ENCODE assay signal across 23 cellular contexts in genomic region chr22:23154461-23154860, GRCh38. TPM values are rescaled to one million over a fixed set of nuclear protein-coding genes. Genes with fewer than 3 reads are reported as not detected.
DNase-seq lines count a peak whose midpoint lies in the region; ATAC-seq, FAIRE-seq and TF ChIP-seq lines count a peak whose summit lies in the region.
"Had no signal": no experiment of that assay in that cellular context is flagged by ENCODE, and none has a peak within 500 bp of the region (broad histone marks: within the 10 kb centered on the region; RNA-seq: fewer than 3 reads in every experiment).

No MANE protein-coding gene starts in this region.

- H3K36me3 ChIP-seq in HepG2 (replicated peaks in 1 of 2; ENCODE audit: control insufficient read depth in 1 of 2, insufficient read depth in 2 of 2, low read length in 2 of 2) (no peaks in the 10 kb centered on the region), right lobe of liver (no peaks in the 10 kb centered on the region), trophoblast cell (ENCODE audit: control insufficient read depth in 1 of 2, insufficient read depth in 2 of 2, low read length in 2 of 2) (no peaks in the 10 kb centered on the region)

- in situ Hi-C loops in HepG2 (cut with HindIII; ENCODE audit: extremely low pct_ligation_motif_present, low pct_unique_long_range_greater_than_20kb) (loop anchor here (25.0 kb wide), 1 partner anchor 408 kb away; no protein-coding TSS in a partner anchor), GM13977 (cut with MboI; ENCODE audit: low pct_unique_long_range_greater_than_20kb, low sequenced_read_pairs, unreplicated experiment) (no loop called here)

- FAIRE-seq in HepG2 (lab: Jason Lieb, UNC) = no peak

- TF ChIP-seq RAD21 in HepG2 (CRISPR knock-in tag; IDR thresholded peaks at IDR 0.05) = no peak

- H3K4me2 ChIP-seq in HepG2 (ENCODE audit: low read depth, low read length) (peak overlapping the region; percentile 41), trophoblast cell (ENCODE audit: low read length) (no peak overlapping the region)
- H3K4me2 ChIP-seq: SK-N-SH had no signal

- H3K27me3 Mint-ChIP-seq in central memory CD8-positive, alpha-beta T cell = no peaks in the 10 kb centered on the region
- H3K27me3 Mint-ChIP-seq: CD4-positive, CD25-positive, alpha-beta regulatory T cell; IgD-negative memory B cell had no signal

- intact Hi-C loops in HepG2 (cut with micrococcal nuclease; ENCODE audit: unreplicated experiment) = no loop called here
- intact Hi-C loops in right lobe of liver (cut with DNase I) = no loop called here

- ATAC-seq in HepG2 = no peak
- ATAC-seq in right lobe of liver = no peak
- no peak for ATAC-seq in central memory CD8-positive, alpha-beta T cell (replicated peaks; ENCODE audit: extremely low read depth, poor library complexity, severe bottlenecking)
- ATAC-seq: Panc1 had no signal

- CTCF ChIA-PET in HepG2 (lab: Yijun Ruan, JAX; ENCODE audit: low intra/inter-chr PET ratio, low total read pairs) = no interaction called here

- H2BK120ac ChIP-seq in trophoblast cell (ENCODE audit: insufficient read depth, low read length, poor library complexity) = no peak overlapping the region

- no peak overlapping the region for H2BK12ac ChIP-seq in trophoblast cell (ENCODE audit: low read length)

- TF ChIP-seq POLR2A in HepG2 (IDR thresholded peaks at IDR 0.05; ENCODE audit: insufficient read depth in 1 of 2, low read depth in 2 of 2, low read length in 2 of 2) (no peak), right lobe of liver (IDR thresholded peaks at IDR 0.05) (no peak)

- TF ChIP-seq CTCF in HepG2 (CRISPR knock-in tag; IDR thresholded peaks at IDR 0.05) (no peak), right lobe of liver (IDR thresholded peaks at IDR 0.05) (no peak), GM13977 (IDR thresholded peaks at IDR 0.05; ENCODE audit: extremely low read depth, insufficient read depth, missing control alignments) (no peak)

- no peak overlapping the region for H3K18ac ChIP-seq in trophoblast cell (ENCODE audit: low read length)

- H3K9ac ChIP-seq in HepG2 (ENCODE audit: insufficient read depth, low read depth, low read length) (0 out of 2 replicates have a peak overlapping the region, but pooled peaks have one; percentile 13), trophoblast cell (ENCODE audit: low read length) (no peak overlapping the region)
- H3K9ac ChIP-seq: SK-N-SH had no signal

- no peaks in the 10 kb centered on the region for H3K36me3 Mint-ChIP-seq in central memory CD8-positive, alpha-beta T cell (ENCODE audit: insufficient read depth)
- H3K36me3 Mint-ChIP-seq: CD4-positive, CD25-positive, alpha-beta regulatory T cell had no signal

- no peak overlapping the region for H3K4me3 Mint-ChIP-seq in central memory CD8-positive, alpha-beta T cell
- H3K4me3 Mint-ChIP-seq: CD4-positive, CD25-positive, alpha-beta regulatory T cell had no signal

- H4K91ac ChIP-seq in trophoblast cell (ENCODE audit: low read depth, low read length) = no peak overlapping the region

- DNase-seq in HepG2 (ENCODE audit: low spot score) = no peak
- no peak for DNase-seq in right lobe of liver
- no peak for DNase-seq in central memory CD8-positive, alpha-beta T cell (ENCODE audit: low spot score in 2 of 2)
- DNase-seq in trophoblast cell = peak; percentile 47 to 78
- no peak for DNase-seq in stimulated activated CD4-positive, alpha-beta T cell treated with anti-CD3 and anti-CD28 coated beads, Interleukin-4, amount 100 ng/mL, for 24 hours
- DNase-seq in GM13977 (ENCODE audit: low spot score) = no peak
- no peak for DNase-seq in UCSD-AML1 (lab: John Stamatoyannopoulos, UW; ENCODE audit: unreplicated experiment)
- DNase-seq: CD4-positive, CD25-positive, alpha-beta regulatory T cell; COR-L47; DMS79 treated with DMSO at 0.1 percent for 48 hours; HCEC 1CT; Karpas-422; NCI-H1694; NCI-H2081; NCI-H2171; NCI-H524 treated with DMSO at 0.1 percent for 48 hours; NCI-H82; SIG-M5; SK-N-SH had no signal

- WGBS in HepG2 (ENCODE audit: low lambda C conversion rate) = 44% methylated on average over 5 of the region's 5 CpGs
- WGBS in right lobe of liver (ENCODE audit: insufficient coverage, low coverage, low lambda C conversion rate, missing lambda C conversion rate) = 100% methylated on average over 2 of the region's 5 CpGs
- WGBS in trophoblast cell (ENCODE audit: extremely low coverage, insufficient coverage, insufficient read length) = no CpG with 5 or more reads among the region's 5 CpGs

- H3K23ac ChIP-seq in trophoblast cell (ENCODE audit: low read length) = no peak overlapping the region

- H3K4me3 ChIP-seq in HepG2 (replicated peaks in 1 of 3; ENCODE audit: insufficient read depth in 1 of 3, low read depth in 2 of 3, low read length in 3 of 3) (peak overlapping the region in 1 of 3 experiments; percentile 7; a peak in 1 of 6 replicates), right lobe of liver (no peak overlapping the region), trophoblast cell (ENCODE audit: low read depth, low read length) (no peak overlapping the region)

- H3K9me3 ChIP-seq in HepG2 (ENCODE audit: low read length) (no peaks in the 10 kb centered on the region), right lobe of liver (no peaks in the 10 kb centered on the region), trophoblast cell (ENCODE audit: insufficient read depth, low read depth, low read length) (peaks cover 2% of the 10 kb centered on the region)
- H3K9me3 ChIP-seq: SK-N-SH had no signal

- H3K79me1 ChIP-seq in trophoblast cell (ENCODE audit: low read length) = peaks cover 4% of the 10 kb centered on the region

- TF ChIP-seq EP300 in HepG2 (IDR thresholded peaks at IDR 0.05; ENCODE audit: low read depth in 2 of 2, low read length in 2 of 2) = no peak
- TF ChIP-seq EP300 in HepG2 (CRISPR knock-in tag; IDR thresholded peaks at IDR 0.05; ENCODE audit: borderline replicate concordance) = no peak

- no peaks in the 10 kb centered on the region for H4K20me1 ChIP-seq in HepG2 (ENCODE audit: insufficient read depth, low read length)

- peak overlapping the region; percentile 32 for H4K8ac ChIP-seq in trophoblast cell (ENCODE audit: low read depth, low read length)

- H3K27me3 ChIP-seq in HepG2 (ENCODE audit: control insufficient read depth in 1 of 2, insufficient read depth in 2 of 2, low read length in 2 of 2) = no peaks in the 10 kb centered on the region; a peak in 1 of 5 replicates
- H3K27me3 ChIP-seq in right lobe of liver = no peaks in the 10 kb centered on the region
- no peaks in the 10 kb centered on the region for H3K27me3 ChIP-seq in trophoblast cell (ENCODE audit: insufficient read depth, low read length)

- H3K27ac ChIP-seq in HepG2 (ENCODE audit: extremely low read length, insufficient read depth, low read length) (peak overlapping the region; percentile 56), right lobe of liver (no peak overlapping the region), trophoblast cell (ENCODE audit: low read depth, low read length) (no peak overlapping the region)

- no peaks in the 10 kb centered on the region for H3K9me3 Mint-ChIP-seq in central memory CD8-positive, alpha-beta T cell
- H3K9me3 Mint-ChIP-seq: CD4-positive, CD25-positive, alpha-beta regulatory T cell; IgD-negative memory B cell had no signal

- no peak overlapping the region for H2AK5ac ChIP-seq in trophoblast cell (ENCODE audit: low read length)

- H3K27ac Mint-ChIP-seq in central memory CD8-positive, alpha-beta T cell (ENCODE audit: low read depth) = peak overlapping the region; percentile 86

- H3K4me1 Mint-ChIP-seq in central memory CD8-positive, alpha-beta T cell = peaks cover 26% of the 10 kb centered on the region

- no peak overlapping the region for H2AFZ ChIP-seq in HepG2 (ENCODE audit: low read length)
- H2AFZ ChIP-seq in trophoblast cell (ENCODE audit: insufficient read depth, low read length, poor library complexity) = no peak overlapping the region

- H4K12ac ChIP-seq in trophoblast cell (ENCODE audit: low read depth, low read length) = no peak overlapping the region

- H3K4ac ChIP-seq in trophoblast cell (ENCODE audit: low read depth, low read length) = no peak overlapping the region

- no TSS peak for BruUV-seq in HepG2 (replicated peaks; lab: Mats Ljungman, UMichigan)

- H3K14ac ChIP-seq in trophoblast cell (ENCODE audit: low read length) = no peak overlapping the region

- H3K79me2 ChIP-seq in HepG2 (ENCODE audit: insufficient read depth, low read length) = no peaks in the 10 kb centered on the region
- H3K79me2 ChIP-seq in trophoblast cell (ENCODE audit: control insufficient read depth, insufficient read depth, low read length, poor library complexity) = peaks cover 2% of the 10 kb centered on the region

- peaks cover 100% of the 10 kb centered on the region for H3K4me1 ChIP-seq in HepG2 (ENCODE audit: insufficient read depth, low read length)
- peaks cover 0 to 6% (median 0%) of the 10 kb centered on the region in 4 donors for H3K4me1 ChIP-seq in right lobe of liver
- H3K4me1 ChIP-seq in trophoblast cell (ENCODE audit: control insufficient read depth in 1 of 2, insufficient read depth in 2 of 2, low read length in 2 of 2) = peaks cover 16 to 22% of the 10 kb centered on the region in 2 experiments

- H2BK5ac ChIP-seq in trophoblast cell (ENCODE audit: low read depth, low read length, poor library complexity) = no peak overlapping the region

- POLR2A ChIA-PET in HepG2 (lab: Yijun Ruan, JAX) = interaction anchor here (1.5 to 2.1 kb wide), 2 partner anchors 9 to 12 kb away, joined by 4 to 9 read pairs; partner anchors contain the start of genes RAB36 and RSPH14

RNA-seq across cellular contexts. Expression of gene RAB36, which starts 9.2 kb away (rescaled TPM):
- total RNA-seq in HepG2 (2016; rRNA removed; fragmentation: Illumina TruSeq; extraction: Trizol) = 0.20 and 0.24 TPM in 2 replicates
- 0.10 TPM in 1 of 2 replicates, not detected in the other for total RNA-seq in HepG2 (2016; cell fraction: cytosol; rRNA removed; fragmentation: Illumina TruSeq; extraction: Trizol; ENCODE audit: low read depth)
- total RNA-seq in HepG2 (2016; cell fraction: insoluble cytoplasmic fraction; rRNA removed; fragmentation: Illumina TruSeq; extraction: Trizol) = 0.24 and 0.37 TPM in 2 replicates
- total RNA-seq in HepG2 (2016; cell fraction: membrane; rRNA removed; fragmentation: Illumina TruSeq; extraction: Trizol) = 0.12 and 0.17 TPM in 2 replicates
- 0.19 TPM in 2 replicates for total RNA-seq in HepG2 (2016; cell fraction: nucleus; rRNA removed; fragmentation: Illumina TruSeq; extraction: Trizol)
- 0.86 and 1.0 TPM in 2 replicates for polyA plus RNA-seq in HepG2 (2011; rRNA removed)
- 0.74 and 0.89 TPM in 2 replicates for polyA plus RNA-seq in HepG2 (2011; cell fraction: cytosol; rRNA removed)
- polyA plus RNA-seq in HepG2 (2011; cell fraction: nucleus; rRNA removed) = 0.59 and 0.71 TPM in 2 replicates
- 0.49 and 0.95 TPM in 2 replicates for polyA plus RNA-seq in HepG2 (2012)
- polyA plus RNA-seq in HepG2 (2016; cell fraction: cytosol; fragmentation: Illumina TruSeq; extraction: Trizol; ENCODE audit: low read depth) = 0.03 and 0.05 TPM in 2 replicates
- 0.22 and 0.23 TPM in 2 replicates for polyA plus RNA-seq in HepG2 (2016; cell fraction: insoluble cytoplasmic fraction; fragmentation: Illumina TruSeq; extraction: Trizol; ENCODE audit: low read depth)
- polyA plus RNA-seq in HepG2 (2016; cell fraction: membrane; fragmentation: Illumina TruSeq; extraction: Trizol; ENCODE audit: low read depth) = 0.14 and 0.15 TPM in 2 replicates
- 0.19 and 0.33 TPM in 2 replicates for polyA plus RNA-seq in HepG2 (2016; cell fraction: nucleus; fragmentation: Illumina TruSeq; extraction: Trizol; ENCODE audit: insufficient read depth, low read depth)
- 0.02 and 2.6 TPM in 2 replicates for polyA minus RNA-seq in HepG2 (2011; rRNA and poly(A)+ RNA removed; ENCODE audit: low replicate concordance)
- polyA minus RNA-seq in HepG2 (2011; cell fraction: cytosol; rRNA and poly(A)+ RNA removed) = 0.44 and 0.49 TPM in 2 replicates
- polyA minus RNA-seq in HepG2 (2011; cell fraction: nucleus; rRNA and poly(A)+ RNA removed) = 0.37 and 0.64 TPM in 2 replicates
- under 1 TPM; 0.07 to 0.65 (median 0.19) TPM for total RNA-seq in right lobe of liver
- polyA plus RNA-seq in trophoblast cell (2013) = 0.92 and 1.1 TPM in 2 replicates

RNA-seq across cellular contexts. Expression of gene RSPH14, which starts 12.7 kb away (rescaled TPM):
- total RNA-seq in HepG2 (2016; rRNA removed; fragmentation: Illumina TruSeq; extraction: Trizol) = 1.1 and 1.3 TPM in 2 replicates
- total RNA-seq in HepG2 (2016; cell fraction: cytosol; rRNA removed; fragmentation: Illumina TruSeq; extraction: Trizol; ENCODE audit: low read depth) = 0.35 and 0.71 TPM in 2 replicates
- 0.67 and 1.0 TPM in 2 replicates for total RNA-seq in HepG2 (2016; cell fraction: insoluble cytoplasmic fraction; rRNA removed; fragmentation: Illumina TruSeq; extraction: Trizol)
- 0.40 and 1.1 TPM in 2 replicates for total RNA-seq in HepG2 (2016; cell fraction: membrane; rRNA removed; fragmentation: Illumina TruSeq; extraction: Trizol)
- total RNA-seq in HepG2 (2016; cell fraction: nucleus; rRNA removed; fragmentation: Illumina TruSeq; extraction: Trizol) = 0.94 TPM in 1 of 2 replicates, not detected in the other
- polyA plus RNA-seq in HepG2 (2011; rRNA removed) = 0.86 and 1.2 TPM in 2 replicates
- 0.55 and 0.93 TPM in 2 replicates for polyA plus RNA-seq in HepG2 (2011; cell fraction: cytosol; rRNA removed)
- polyA plus RNA-seq in HepG2 (2011; cell fraction: nucleus; rRNA removed) = 0.48 and 0.50 TPM in 2 replicates
- polyA plus RNA-seq in HepG2 (2012) = 0.58 and 2.0 TPM in 2 replicates
- 0.60 and 0.71 TPM in 2 replicates for polyA plus RNA-seq in HepG2 (2016; cell fraction: cytosol; fragmentation: Illumina TruSeq; extraction: Trizol; ENCODE audit: low read depth)
- polyA plus RNA-seq in HepG2 (2016; cell fraction: insoluble cytoplasmic fraction; fragmentation: Illumina TruSeq; extraction: Trizol; ENCODE audit: low read depth) = 0.40 and 1.1 TPM in 2 replicates
- 0.47 and 2.4 TPM in 2 replicates for polyA plus RNA-seq in HepG2 (2016; cell fraction: membrane; fragmentation: Illumina TruSeq; extraction: Trizol; ENCODE audit: low read depth)
- 1.6 and 2.0 TPM in 2 replicates for polyA plus RNA-seq in HepG2 (2016; cell fraction: nucleus; fragmentation: Illumina TruSeq; extraction: Trizol; ENCODE audit: insufficient read depth, low read depth)
- polyA minus RNA-seq in HepG2 (2011; rRNA and poly(A)+ RNA removed; ENCODE audit: low replicate concordance) = 1.4 TPM in 1 of 2 replicates, not detected in the other
- not detected in 2 replicates for polyA minus RNA-seq in HepG2 (2011; cell fraction: cytosol; rRNA and poly(A)+ RNA removed)
- 1.0 and 1.4 TPM in 2 replicates for polyA minus RNA-seq in HepG2 (2011; cell fraction: nucleus; rRNA and poly(A)+ RNA removed)
- not detected for total RNA-seq in right lobe of liver
- polyA plus RNA-seq in trophoblast cell (2013) = 0.07 and 0.16 TPM in 2 replicates
- total RNA-seq: A172; CD4-positive, CD25-positive, alpha-beta regulatory T cell; M059J had no signal

RNA-seq across cellular contexts. Expression of gene BCR, which starts 25.8 kb away (rescaled TPM):
- total RNA-seq in HepG2 (2016; rRNA removed; fragmentation: Illumina TruSeq; extraction: Trizol) (33.6 and 35.4 TPM in 2 replicates), right lobe of liver (10 to 100 TPM; 22.7 to 28.8 (median 24.3) TPM)
- 10.9 and 12.3 TPM in 2 replicates for total RNA-seq in HepG2 (2016; cell fraction: cytosol; rRNA removed; fragmentation: Illumina TruSeq; extraction: Trizol; ENCODE audit: low read depth)
- 29.4 and 37.4 TPM in 2 replicates for total RNA-seq in HepG2 (2016; cell fraction: insoluble cytoplasmic fraction; rRNA removed; fragmentation: Illumina TruSeq; extraction: Trizol)
- total RNA-seq in HepG2 (2016; cell fraction: membrane; rRNA removed; fragmentation: Illumina TruSeq; extraction: Trizol) = 17.4 and 22.3 TPM in 2 replicates
- 26.4 and 32.2 TPM in 2 replicates for total RNA-seq in HepG2 (2016; cell fraction: nucleus; rRNA removed; fragmentation: Illumina TruSeq; extraction: Trizol)
- 19.9 and 21.9 TPM in 2 replicates for polyA plus RNA-seq in HepG2 (2011; rRNA removed)
- 28.9 and 33.8 TPM in 2 replicates for polyA plus RNA-seq in HepG2 (2011; cell fraction: cytosol; rRNA removed)
- 66.0 and 71.9 TPM in 2 replicates for polyA plus RNA-seq in HepG2 (2011; cell fraction: nucleus; rRNA removed)
- polyA plus RNA-seq in HepG2 (2012) = 21.2 and 25.3 TPM in 2 replicates
- 2.3 and 4.6 TPM in 2 replicates for polyA plus RNA-seq in HepG2 (2016; cell fraction: cytosol; fragmentation: Illumina TruSeq; extraction: Trizol; ENCODE audit: low read depth)
- 26.5 and 34.8 TPM in 2 replicates for polyA plus RNA-seq in HepG2 (2016; cell fraction: insoluble cytoplasmic fraction; fragmentation: Illumina TruSeq; extraction: Trizol; ENCODE audit: low read depth)
- 11.6 and 12.9 TPM in 2 replicates for polyA plus RNA-seq in HepG2 (2016; cell fraction: membrane; fragmentation: Illumina TruSeq; extraction: Trizol; ENCODE audit: low read depth)
- polyA plus RNA-seq in HepG2 (2016; cell fraction: nucleus; fragmentation: Illumina TruSeq; extraction: Trizol; ENCODE audit: insufficient read depth, low read depth) = 45.4 and 51.6 TPM in 2 replicates
- polyA minus RNA-seq in HepG2 (2011; rRNA and poly(A)+ RNA removed; ENCODE audit: low replicate concordance) = 67.7 and 82.7 TPM in 2 replicates
- 43.0 and 57.5 TPM in 2 replicates for polyA minus RNA-seq in HepG2 (2011; cell fraction: cytosol; rRNA and poly(A)+ RNA removed)
- 24.6 and 32.1 TPM in 2 replicates for polyA minus RNA-seq in HepG2 (2011; cell fraction: nucleus; rRNA and poly(A)+ RNA removed)
- 49.8 and 53.0 TPM in 2 replicates for polyA plus RNA-seq in trophoblast cell (2013)

Comparison
In these comparisons a context has a peak if more than half of its experiments do, and no peak if none do; other contexts are left out.
1. DNase-seq: peak in trophoblast cell (2 of 2); none in HepG2 (single experiment), right lobe of liver (0 of 3), central memory CD8-positive, alpha-beta T cell (0 of 2), stimulated activated CD4-positive, alpha-beta T cell treated with anti-CD3 and anti-CD28 coated beads, Interleukin-4, amount 100 ng/mL, for 24 hours (single experiment), GM13977 (single experiment) and UCSD-AML1 (single experiment).